In genomic region chr5:157524887-157525286, GRCh38 we compare ENCODE assay signal across 15 cellular contexts.
"Had no signal": no experiment of that assay in that cellular context is flagged by ENCODE, and none has a peak within 500 bp of the region (broad histone marks: within the 10 kb centered on the region; RNA-seq: fewer than 3 reads in every experiment).

No MANE protein-coding gene starts in this region.

- H3K4me3 ChIP-seq: adrenal gland, colonic mucosa, left ventricle myocardium inferior, pancreas, SK-N-MC, skin epidermis, upper lobe of left lung had no signal

- H3K9me3 ChIP-seq: adrenal gland, colonic mucosa, left ventricle myocardium inferior, pancreas, upper lobe of left lung had no signal

- H3K9me3 Mint-ChIP-seq: activated naive CD4-positive, alpha-beta T cell treated with anti-CD3 and anti-CD28 coated beads for 36 hours; activated T-helper 1 cell treated with anti-CD3 and anti-CD28 coated beads, Interleukin-12 subunit alpha, Interleukin-12 subunit beta, Interleukin-2, Interleukin-4 antibody, amounts not matched to agents 30 ng/mL and 10 ng/mL and 1 ng/mL, durations not matched to agents 14 hours and 24 hours and 36 hours had no signal

- H3K27ac ChIP-seq: adrenal gland, colonic mucosa, left ventricle myocardium inferior, pancreas, SK-N-MC, skin epidermis had no signal

- H3K4me1 ChIP-seq: colonic mucosa, pancreas had no signal

- H3K27me3 ChIP-seq: adrenal gland, colonic mucosa, pancreas, upper lobe of left lung had no signal

- H3K36me3 ChIP-seq: adrenal gland, colonic mucosa, left ventricle myocardium inferior, pancreas, upper lobe of left lung had no signal

- H3K27ac Mint-ChIP-seq: activated CD8-positive, alpha-beta T cell treated with anti-CD3 and anti-CD28 coated beads, Interleukin-2, amount 10 ng/mL, durations not matched to agents 7 days and 5 days; activated naive CD4-positive, alpha-beta T cell treated with anti-CD3 and anti-CD28 coated beads for 36 hours had no signal

- DNase-seq: activated CD8-positive, alpha-beta T cell treated with anti-CD3 and anti-CD28 coated beads, Interleukin-2, amount 10 ng/mL, durations not matched to agents 7 days and 5 days; activated naive CD4-positive, alpha-beta T cell treated with anti-CD3 and anti-CD28 coated beads for 36 hours; adrenal gland; colonic mucosa; effector CD4-positive, alpha-beta T cell; kidney; left ventricle myocardium inferior; mesenchymal stem cell; pancreas; substantia nigra; upper lobe of left lung had no signal

- ATAC-seq: activated CD4-positive, CD25-positive, alpha-beta regulatory T cell treated with anti-CD3 and anti-CD28 coated beads, Interleukin-2, amount 50 U/mL, for 24 hours; activated CD8-positive, alpha-beta T cell treated with anti-CD3 and anti-CD28 coated beads, Interleukin-2, amount 10 ng/mL, durations not matched to agents 7 days and 5 days; pancreas had no signal

- H3K4me3 Mint-ChIP-seq: activated CD8-positive, alpha-beta T cell treated with anti-CD3 and anti-CD28 coated beads, Interleukin-2, amount 10 ng/mL, durations not matched to agents 7 days and 5 days; activated naive CD4-positive, alpha-beta T cell treated with anti-CD3 and anti-CD28 coated beads for 36 hours; activated T-helper 1 cell treated with anti-CD3 and anti-CD28 coated beads, Interleukin-12 subunit alpha, Interleukin-12 subunit beta, Interleukin-2, Interleukin-4 antibody, amounts not matched to agents 30 ng/mL and 10 ng/mL and 1 ng/mL, durations not matched to agents 14 hours and 24 hours and 36 hours had no signal
